Comparison of ENCODE assay signal across 8 cellular contexts in genomic region chr2:214810670-214811069, GRCh38. TPM values are rescaled to one million over a fixed set of nuclear protein-coding genes. Genes with fewer than 3 reads are reported as not detected.
DNase-seq lines count a peak whose midpoint lies in the region; ATAC-seq and TF ChIP-seq lines count a peak whose summit lies in the region.

No MANE protein-coding gene starts in this region.

- ATAC-seq in T-cell (replicated peaks in 1 of 4): no peak
- ATAC-seq in stimulated activated effector memory CD8-positive, alpha-beta T cell treated with anti-CD3 and anti-CD28 coated beads, Interleukin-12 subunit alpha, Interleukin-12 subunit beta, amount 100 ng/mL, for 72 hours: no peak
- ATAC-seq in GM18907 (IDR thresholded peaks at IDR 0.05; ENCODE audit: unreplicated experiment): no peak

- H3K27ac Mint-ChIP-seq in T-cell: peak overlapping the region; percentile 10 to 49
- H3K27ac Mint-ChIP-seq in glutamatergic neuron (ENCODE audit: unreplicated experiment): peak overlapping the region; percentile 14
- peak overlapping the region; percentile 92 for H3K27ac Mint-ChIP-seq in stimulated activated effector memory CD8-positive, alpha-beta T cell treated with anti-CD3 and anti-CD28 coated beads, Interleukin-12 subunit alpha, Interleukin-12 subunit beta, amount 100 ng/mL, for 72 hours

- peaks cover 31 to 35% (median 32%) of the 10 kb centered on the region in 3 donors for H3K4me1 Mint-ChIP-seq in T-cell
- H3K4me1 Mint-ChIP-seq in glutamatergic neuron (ENCODE audit: low read depth, unreplicated experiment): peaks cover 18% of the 10 kb centered on the region
- peaks cover 19% of the 10 kb centered on the region for H3K4me1 Mint-ChIP-seq in stimulated activated effector memory CD8-positive, alpha-beta T cell treated with anti-CD3 and anti-CD28 coated beads, Interleukin-12 subunit alpha, Interleukin-12 subunit beta, amount 100 ng/mL, for 72 hours

- H3K27me3 Mint-ChIP-seq in T-cell (no peaks in the 10 kb centered on the region), glutamatergic neuron (ENCODE audit: unreplicated experiment) (peaks cover 6% of the 10 kb centered on the region)

- H3K36me3 Mint-ChIP-seq in T-cell (no peaks in the 10 kb centered on the region), glutamatergic neuron (ENCODE audit: unreplicated experiment) (no peaks in the 10 kb centered on the region)
- H3K36me3 Mint-ChIP-seq in stimulated activated effector memory CD8-positive, alpha-beta T cell treated with anti-CD3 and anti-CD28 coated beads, Interleukin-12 subunit alpha, Interleukin-12 subunit beta, amount 100 ng/mL, for 72 hours: peaks cover 13% of the 10 kb centered on the region

- POLR2A ChIA-PET in T-cell (lab: Charles Lee): interaction anchor here in 1 of 2 donors (0.6 kb wide), 1 partner anchor 1544 kb away, joined by 3 read pairs; no protein-coding TSS in a partner anchor

- CTCF ChIA-PET in T-cell (lab: Charles Lee): interaction anchor here in 1 of 2 donors (0.6 kb wide), 1 partner anchor 1531 kb away, joined by 3 read pairs; no protein-coding TSS in a partner anchor

- H3K4me3 Mint-ChIP-seq in T-cell (peak overlapping the region; percentile 87 to 98 (median 91)), glutamatergic neuron (ENCODE audit: unreplicated experiment) (peak overlapping the region; percentile 86)
- peak overlapping the region; percentile 94 for H3K4me3 Mint-ChIP-seq in stimulated activated effector memory CD8-positive, alpha-beta T cell treated with anti-CD3 and anti-CD28 coated beads, Interleukin-12 subunit alpha, Interleukin-12 subunit beta, amount 100 ng/mL, for 72 hours

- H3K9me3 Mint-ChIP-seq in T-cell (no peaks in the 10 kb centered on the region), glutamatergic neuron (ENCODE audit: unreplicated experiment) (peaks cover 10% of the 10 kb centered on the region)
- no peaks in the 10 kb centered on the region for H3K9me3 Mint-ChIP-seq in stimulated activated effector memory CD8-positive, alpha-beta T cell treated with anti-CD3 and anti-CD28 coated beads, Interleukin-12 subunit alpha, Interleukin-12 subunit beta, amount 100 ng/mL, for 72 hours

- no peak for TF ChIP-seq CTCF in glutamatergic neuron (IDR thresholded peaks at IDR 0.05; ENCODE audit: partially characterized antibody, unreplicated experiment)

- peak; percentile 30 for DNase-seq in NCI-H2227 (lab: John Stamatoyannopoulos, UW; ENCODE audit: unreplicated experiment)
- no peak for DNase-seq in NCI-H2227 treated with DMSO at 0.1 percent for 48 hours (lab: John Stamatoyannopoulos, UW)
- DNase-seq in T-cell: no peak
- DNase-seq in glutamatergic neuron: no peak
- DNase-seq in stimulated activated effector memory CD8-positive, alpha-beta T cell treated with anti-CD3 and anti-CD28 coated beads, Interleukin-12 subunit alpha, Interleukin-12 subunit beta, amount 100 ng/mL, for 72 hours (ENCODE audit: low spot score in 2 of 2): no peak
- DNase-seq in NCI-H187 treated with DMSO at 0.1 percent for 48 hours (lab: John Stamatoyannopoulos, UW): no peak
- no peak for DNase-seq in COR-L47 (lab: John Stamatoyannopoulos, UW)

RNA-seq across cellular contexts. Expression of gene BARD1, which starts 1.2 kb away (rescaled TPM):
- 10 to 100 TPM in 3 of 5 donors, 1 to 10 TPM in 2; 6.7 to 12.1 (median 11.1) TPM for total RNA-seq in T-cell
- total RNA-seq in glutamatergic neuron (ENCODE audit: unreplicated experiment): 33.6 TPM

Comparison
In these comparisons a context has a peak if more than half of its experiments do, and no peak if none do; other contexts are left out.
1. H3K27ac Mint-ChIP-seq: peak in every context shown above with its lines; median percentile 92 in stimulated activated effector memory CD8-positive, alpha-beta T cell treated with anti-CD3 and anti-CD28 coated beads, Interleukin-12 subunit alpha, Interleukin-12 subunit beta, amount 100 ng/mL, for 72 hours; 30 in T-cell; 14 in glutamatergic neuron.